Comparison of ENCODE assay signal across 24 cellular contexts in genomic region chr16:27382187-27382855, GRCh38. TPM values are rescaled to one million over a fixed set of nuclear protein-coding genes. Genes with fewer than 3 reads are reported as not detected.
DNase-seq lines count a peak whose midpoint lies in the region; ATAC-seq and TF ChIP-seq lines count a peak whose summit lies in the region.
"Had no signal": no experiment of that assay in that cellular context is flagged by ENCODE, and none has a peak within 500 bp of the region (broad histone marks: within the 10 kb centered on the region; RNA-seq: fewer than 3 reads in every experiment).

No MANE protein-coding gene starts in this region.

- peaks cover 5 to 8% of the 10 kb centered on the region in 2 experiments; a peak in 3 of 5 replicates for H3K9me3 Mint-ChIP-seq in H9
- H3K9me3 Mint-ChIP-seq in activated T-helper 17 cell treated with anti-CD3 and anti-CD28 coated beads, Interleukin-2, amount 50 U/mL, for 72 hours: peaks cover 8% of the 10 kb centered on the region
- peaks cover 13% of the 10 kb centered on the region for H3K9me3 Mint-ChIP-seq in natural killer cell treated with Interleukin-12 subunit alpha and Interleukin-12 subunit beta and Interleukin-15 and Interleukin-18, amount 100 ng/mL, for 72 hours

- no peak overlapping the region for H2AK5ac ChIP-seq in H9 (ENCODE audit: insufficient read length, low read length)

- H3K18ac ChIP-seq in H9 (ENCODE audit: insufficient read length, low read depth, low read length): no peak overlapping the region

- H3K4me3 Mint-ChIP-seq in H9: no peak overlapping the region
- H3K4me3 Mint-ChIP-seq in activated T-helper 17 cell treated with anti-CD3 and anti-CD28 coated beads, Interleukin-2, amount 50 U/mL, for 72 hours: no peak overlapping the region
- H3K4me3 Mint-ChIP-seq in natural killer cell treated with Interleukin-12 subunit alpha and Interleukin-12 subunit beta and Interleukin-15 and Interleukin-18, amount 100 ng/mL, for 72 hours: no peak overlapping the region
- H3K4me3 Mint-ChIP-seq: brain, nephron had no signal

- H4K91ac ChIP-seq in H9 (ENCODE audit: insufficient read length, low read depth, low read length): no peak overlapping the region

- no peak overlapping the region for H2BK12ac ChIP-seq in H9 (ENCODE audit: insufficient read length, low read depth, low read length)

- H4K20me1 ChIP-seq in H9 (ENCODE audit: control insufficient read depth, insufficient read depth, insufficient read length): no peaks in the 10 kb centered on the region

- no peak overlapping the region for H3K4me2 ChIP-seq in H9 (ENCODE audit: insufficient read depth, insufficient read length, low read length)
- H3K4me2 ChIP-seq: A549, hepatocyte, smooth muscle cell had no signal

- H2BK120ac ChIP-seq in H9 (ENCODE audit: low read depth, low read length, poor library complexity, severe bottlenecking): no peak overlapping the region

- H3K27ac Mint-ChIP-seq in H9: 0 out of 7 replicates have a peak overlapping the region, but pooled peaks of 2 of the 3 experiments have one; percentile 4 to 26
- H3K27ac Mint-ChIP-seq in activated T-helper 17 cell treated with anti-CD3 and anti-CD28 coated beads, Interleukin-2, amount 50 U/mL, for 72 hours: peak overlapping the region; percentile 41
- peak overlapping the region; percentile 29 to 97 for H3K27ac Mint-ChIP-seq in natural killer cell treated with Interleukin-12 subunit alpha and Interleukin-12 subunit beta and Interleukin-15 and Interleukin-18, amount 100 ng/mL, for 72 hours
- H3K27ac Mint-ChIP-seq: brain, nephron, progenitor cell of endocrine pancreas had no signal

- H3K36me3 Mint-ChIP-seq in H9 (ENCODE audit: insufficient read depth in 1 of 3, low read depth in 3 of 3): peaks cover 0 to 3% (median 2%) of the 10 kb centered on the region in 3 experiments; a peak in 1 of 7 replicates
- H3K36me3 Mint-ChIP-seq in activated T-helper 17 cell treated with anti-CD3 and anti-CD28 coated beads, Interleukin-2, amount 50 U/mL, for 72 hours (ENCODE audit: low read depth): no peaks in the 10 kb centered on the region
- peaks cover 10% of the 10 kb centered on the region for H3K36me3 Mint-ChIP-seq in natural killer cell treated with Interleukin-12 subunit alpha and Interleukin-12 subunit beta and Interleukin-15 and Interleukin-18, amount 100 ng/mL, for 72 hours
- H3K36me3 Mint-ChIP-seq: brain had no signal

- no peaks in the 10 kb centered on the region for H3K79me2 ChIP-seq in H9 (ENCODE audit: insufficient read depth, low read length)
- H3K79me2 ChIP-seq: hepatocyte had no signal

- H2AFZ ChIP-seq in H9 (ENCODE audit: low read length): no peak overlapping the region
- H2AFZ ChIP-seq: hepatocyte had no signal

- H3K56ac ChIP-seq in H9 (ENCODE audit: insufficient read length, low read depth, low read length): no peak overlapping the region

- H3K9ac ChIP-seq in H9 (ENCODE audit: extremely low read depth, insufficient read length, low read length): no peak overlapping the region

- WGBS in H9 (ENCODE audit: extremely low coverage, insufficient read length, low lambda C conversion rate): no CpG with 5 or more reads among the region's 7 CpGs

- no peak overlapping the region for H2BK15ac ChIP-seq in H9 (ENCODE audit: low read depth, low read length)

- ATAC-seq in activated T-helper 17 cell treated with anti-CD3 and anti-CD28 coated beads, Interleukin-2, amount 50 U/mL, for 72 hours (replicated peaks): no peak
- ATAC-seq in natural killer cell treated with Interleukin-12 subunit alpha and Interleukin-12 subunit beta and Interleukin-15 and Interleukin-18, amount 100 ng/mL, for 72 hours: no peak
- ATAC-seq in HG02571 (IDR thresholded peaks at IDR 0.05; ENCODE audit: unreplicated experiment): no peak
- ATAC-seq in GM19395 (IDR thresholded peaks at IDR 0.05; ENCODE audit: unreplicated experiment): no peak
- ATAC-seq: A549 had no signal

- DNase-seq in SHP77 (lab: John Stamatoyannopoulos, UW) (peak; percentile 41 to 52), SHP77 treated with DMSO at 0.1 percent for 48 hours (lab: John Stamatoyannopoulos, UW) (no peak), H9 (no peak), GM19240 (ENCODE audit: insufficient read length, low spot score) (no peak)
- no peak for DNase-seq in natural killer cell treated with Interleukin-12 subunit alpha and Interleukin-12 subunit beta and Interleukin-15 and Interleukin-18, amount 100 ng/mL, for 72 hours (ENCODE audit: low spot score)
- DNase-seq: activated naive CD4-positive, alpha-beta T cell treated with anti-CD3 and anti-CD28 coated beads, Interleukin-2, amount 50 U/mL, for 16 hours; C1 segment of cervical spinal cord; colonic mucosa; DMS153; kidney; mammary epithelial cell; NCI-H1694; NCI-H446 treated with DMSO at 0.1 percent for 48 hours; stimulated activated CD4-positive, alpha-beta T cell treated with anti-CD3 and anti-CD28 coated beads, Interleukin-4, amount 100 ng/mL, for 4 hours; testis had no signal

- no peak overlapping the region for H3K27ac ChIP-seq in H9 (ENCODE audit: insufficient read length, low read depth, low read length)
- H3K27ac ChIP-seq: A549, colonic mucosa, hepatocyte, testis had no signal

- no peak overlapping the region for H3K23ac ChIP-seq in H9 (ENCODE audit: insufficient read length, low read depth, low read length)

- TF ChIP-seq CTCF in H9 (conservative IDR thresholded peaks at IDR 0.05): no peak

- H3K27me3 Mint-ChIP-seq in H9 (ENCODE audit: low read depth): peaks cover 8% of the 10 kb centered on the region
- no peaks in the 10 kb centered on the region for H3K27me3 Mint-ChIP-seq in activated T-helper 17 cell treated with anti-CD3 and anti-CD28 coated beads, Interleukin-2, amount 50 U/mL, for 72 hours
- peaks cover 0 to 3% of the 10 kb centered on the region in 2 donors for H3K27me3 Mint-ChIP-seq in natural killer cell treated with Interleukin-12 subunit alpha and Interleukin-12 subunit beta and Interleukin-15 and Interleukin-18, amount 100 ng/mL, for 72 hours

- H3K4me1 ChIP-seq in H9 (ENCODE audit: insufficient read depth, low read length): no peaks in the 10 kb centered on the region
- H3K4me1 ChIP-seq: A549, colonic mucosa, testis had no signal

- no peak overlapping the region for H2BK20ac ChIP-seq in H9 (ENCODE audit: low read depth, low read length, poor library complexity, severe bottlenecking)

- H4K5ac ChIP-seq in H9 (ENCODE audit: insufficient read length, low read depth, low read length): no peak overlapping the region

- H3K9me3 ChIP-seq in H9 (ENCODE audit: control insufficient read depth, low read depth, low read length): no peaks in the 10 kb centered on the region
- H3K9me3 ChIP-seq: colonic mucosa, testis had no signal

- H2BK5ac ChIP-seq in H9 (ENCODE audit: insufficient read length, low read length): no peak overlapping the region

- H3T11ph ChIP-seq in H9 (ENCODE audit: low read length): no peak overlapping the region

- no peaks in the 10 kb centered on the region for H3K79me1 ChIP-seq in H9 (ENCODE audit: insufficient read depth, low read depth, low read length, poor library complexity, severe bottlenecking)

- no peaks in the 10 kb centered on the region for H3K23me2 ChIP-seq in H9 (ENCODE audit: insufficient read length, low read depth, low read length, poor library complexity, severe bottlenecking)

- H3K4ac ChIP-seq in H9 (ENCODE audit: low read depth, low read length): no peak overlapping the region

- H3K27me3 ChIP-seq in H9 (ENCODE audit: insufficient read depth, low read length): no peaks in the 10 kb centered on the region
- H3K27me3 ChIP-seq: colonic mucosa, hepatocyte, testis had no signal

- H4K8ac ChIP-seq in H9 (replicated peaks; ENCODE audit: insufficient read length, low read depth, low read length): no peak overlapping the region

- no peak overlapping the region; the same call in 1 of the 2 replicates for H3K14ac ChIP-seq in H9 (ENCODE audit: insufficient read depth, low read length)

- H3K4me1 Mint-ChIP-seq in H9: peaks cover 0 to 7% of the 10 kb centered on the region in 2 experiments; a peak in 2 of 4 replicates
- peaks cover 27% of the 10 kb centered on the region for H3K4me1 Mint-ChIP-seq in activated T-helper 17 cell treated with anti-CD3 and anti-CD28 coated beads, Interleukin-2, amount 50 U/mL, for 72 hours
- peaks cover 48 to 58% of the 10 kb centered on the region in 2 donors for H3K4me1 Mint-ChIP-seq in natural killer cell treated with Interleukin-12 subunit alpha and Interleukin-12 subunit beta and Interleukin-15 and Interleukin-18, amount 100 ng/mL, for 72 hours (ENCODE audit: low read depth in 2 of 2)
- H3K4me1 Mint-ChIP-seq: brain, nephron had no signal

RNA-seq across cellular contexts. Expression of gene IL21R, which starts 19.7 kb away (rescaled TPM):
- 0.07 and 0.11 TPM in 2 replicates for total RNA-seq in H9 (2021)
- total RNA-seq in activated T-helper 17 cell treated with anti-CD3 and anti-CD28 coated beads, Interleukin-2, amount 50 U/mL, for 72 hours: 10 to 100 TPM; 41.8 to 53.6 TPM
- 10 to 100 TPM; 58.3 to 64.4 TPM for total RNA-seq in natural killer cell treated with Interleukin-12 subunit alpha and Interleukin-12 subunit beta and Interleukin-15 and Interleukin-18, amount 100 ng/mL, for 72 hours
- total RNA-seq: progenitor cell of endocrine pancreas, smooth muscle cell had no signal

Comparison
In these comparisons a context has a peak if more than half of its experiments do, and no peak if none do; other contexts are left out.
1. DNase-seq: peak in SHP77 (2 of 2); none in SHP77 treated with DMSO at 0.1 percent for 48 hours (single experiment), H9 (single experiment), natural killer cell treated with Interleukin-12 subunit alpha and Interleukin-12 subunit beta and Interleukin-15 and Interleukin-18, amount 100 ng/mL, for 72 hours (single experiment) and GM19240 (single experiment).
2. RNA of gene IL21R, which starts 19.7 kb away (total RNA-seq): 58.3 to 64.4 TPM in natural killer cell treated with Interleukin-12 subunit alpha and Interleukin-12 subunit beta and Interleukin-15 and Interleukin-18, amount 100 ng/mL, for 72 hours and 41.8 to 53.6 TPM in activated T-helper 17 cell treated with anti-CD3 and anti-CD28 coated beads, Interleukin-2, amount 50 U/mL, for 72 hours; 0.07 to 0.11 TPM in H9; every median in the first group is over 10 times any median in the second.
3. Peak in every context shown above with its lines, with median percentiles within 50 percentile points of each other: H3K27ac Mint-ChIP-seq.